In the genomic region with DNA sequence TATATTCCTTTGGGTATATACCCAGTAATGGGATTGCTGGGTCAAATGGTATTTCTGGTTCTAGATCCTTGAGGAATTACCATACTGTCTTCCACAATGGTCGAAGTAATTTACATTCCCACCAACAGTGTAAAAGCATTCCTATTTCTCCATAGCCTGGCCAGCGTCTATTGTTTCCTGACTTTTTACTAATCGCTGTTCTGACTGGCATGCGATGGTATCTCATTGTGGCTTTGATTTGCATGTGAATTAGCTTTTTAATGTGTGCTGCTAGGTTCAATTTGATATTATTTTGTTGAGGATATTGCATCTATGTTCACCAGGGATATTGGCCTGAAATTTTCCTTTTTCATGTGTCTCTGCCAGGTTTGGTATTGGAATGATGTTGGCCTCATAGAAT, we compare ENCODE assay signal across 19 cellular contexts.
DNase-seq lines count a peak whose midpoint lies in the region; ATAC-seq, FAIRE-seq and TF ChIP-seq lines count a peak whose summit lies in the region.
"Had no signal": no experiment of that assay in that cellular context is flagged by ENCODE, and none has a peak within 500 bp of the region (broad histone marks: within the 10 kb centered on the region; RNA-seq: fewer than 3 reads in every experiment).

No MANE protein-coding gene starts in this region.

- intact Hi-C loops in HepG2 (cut with micrococcal nuclease; ENCODE audit: unreplicated experiment) = no loop called here
- intact Hi-C loops in activated T-helper 2 cell treated with anti-CD3 and anti-CD28 coated beads, Interferon-gamma antibody, Interleukin-2, Interleukin-4, amounts not matched to agents 10 μg/mL and 5 μg/mL and 100 μg/mL, durations not matched to agents 14 hours and 24 hours and 36 hours (cut with micrococcal nuclease) = no loop called here

- H2AK5ac ChIP-seq in H1 (ENCODE audit: low read depth, low read length) = no peak overlapping the region

- no peak overlapping the region for H3K27ac Mint-ChIP-seq in activated T-helper 2 cell treated with anti-CD3 and anti-CD28 coated beads, Interferon-gamma antibody, Interleukin-2, Interleukin-4, amounts not matched to agents 10 μg/mL and 5 μg/mL and 100 μg/mL, durations not matched to agents 14 hours and 24 hours and 36 hours
- H3K27ac Mint-ChIP-seq: CD4-positive, alpha-beta memory T cell had no signal

- H3K27me3 ChIP-seq in HUES48 (ENCODE audit: control insufficient read depth, insufficient read depth, low read length) (no peaks in the 10 kb centered on the region), NT2/D1 (ENCODE audit: insufficient read depth, insufficient read length) (no peaks in the 10 kb centered on the region), H1 (replicated peaks in 1 of 4; ENCODE audit: control insufficient read depth in 3 of 4, extremely low read depth in 1 of 4, insufficient read depth in 3 of 4, low read length in 3 of 4) (no peaks in the 10 kb centered on the region), HepG2 (ENCODE audit: control insufficient read depth in 1 of 2, insufficient read depth in 2 of 2, low read length in 2 of 2) (no peaks in the 10 kb centered on the region)

- H2AFZ ChIP-seq in H1 (ENCODE audit: low read length) = no peak overlapping the region
- no peak overlapping the region for H2AFZ ChIP-seq in HepG2 (ENCODE audit: low read length)
- H2AFZ ChIP-seq: GM23248 had no signal

- no peaks in the 10 kb centered on the region for H3K36me3 Mint-ChIP-seq in activated T-helper 2 cell treated with anti-CD3 and anti-CD28 coated beads, Interferon-gamma antibody, Interleukin-2, Interleukin-4, amounts not matched to agents 10 μg/mL and 5 μg/mL and 100 μg/mL, durations not matched to agents 14 hours and 24 hours and 36 hours (ENCODE audit: low read depth)

- H3K4ac ChIP-seq in H1 (replicated peaks; ENCODE audit: insufficient read length, low read depth, low read length) = no peak overlapping the region

- TF ChIP-seq EP300 in H1 (IDR thresholded peaks at IDR 0.05; ENCODE audit: borderline replicate concordance in 1 of 2, low read depth in 2 of 2, low read length in 2 of 2) (no peak), HepG2 (IDR thresholded peaks at IDR 0.05; ENCODE audit: low read depth in 2 of 2, low read length in 2 of 2) (no peak), HepG2 (CRISPR knock-in tag; IDR thresholded peaks at IDR 0.05; ENCODE audit: borderline replicate concordance) (no peak)

- H3K4me3 Mint-ChIP-seq in activated T-helper 2 cell treated with anti-CD3 and anti-CD28 coated beads, Interferon-gamma antibody, Interleukin-2, Interleukin-4, amounts not matched to agents 10 μg/mL and 5 μg/mL and 100 μg/mL, durations not matched to agents 14 hours and 24 hours and 36 hours (ENCODE audit: low read depth) = no peak overlapping the region
- H3K4me3 Mint-ChIP-seq: CD4-positive, alpha-beta memory T cell had no signal

- peaks cover 5% of the 10 kb centered on the region; the same call in 1 of the 2 replicates for H3K4me1 ChIP-seq in HUES48 (ENCODE audit: control insufficient read depth, insufficient read depth, low read length)
- H3K4me1 ChIP-seq in NT2/D1 (ENCODE audit: insufficient read depth, insufficient read length) = no peaks in the 10 kb centered on the region
- no peaks in the 10 kb centered on the region for H3K4me1 ChIP-seq in H1 (replicated peaks in 1 of 4; ENCODE audit: control insufficient read depth in 3 of 4, insufficient read depth in 4 of 4, low read length in 3 of 4)
- H3K4me1 ChIP-seq in HepG2 (ENCODE audit: insufficient read depth, low read length) = no peaks in the 10 kb centered on the region

- POLR2A ChIA-PET in H1 (lab: Charles Lee; ENCODE audit: partially characterized antibody) = no interaction called here
- POLR2A ChIA-PET in HepG2 (lab: Yijun Ruan, JAX) = no interaction called here

- H3K27ac ChIP-seq in HUES48 (ENCODE audit: low read depth, low read length) (peak overlapping the region; percentile 29), H1 (ENCODE audit: low read depth, low read length) (no peak overlapping the region), HepG2 (ENCODE audit: extremely low read length, insufficient read depth, low read length) (no peak overlapping the region)
- H3K27ac ChIP-seq: GM23248 had no signal

- H2BK15ac ChIP-seq in H1 (ENCODE audit: low read length) = no peak overlapping the region

- H3K79me2 ChIP-seq in H1 (ENCODE audit: control insufficient read depth in 1 of 2, insufficient read depth in 2 of 2, low read length in 2 of 2) (no peaks in the 10 kb centered on the region), HepG2 (ENCODE audit: insufficient read depth, low read length) (no peaks in the 10 kb centered on the region)

- no peak overlapping the region for H3K14ac ChIP-seq in H1 (ENCODE audit: insufficient read length)

- no peak overlapping the region for H4K91ac ChIP-seq in H1 (replicated peaks; ENCODE audit: insufficient read length, low read length)

- no peak overlapping the region for H3K23ac ChIP-seq in H1 (ENCODE audit: insufficient read length)

- no peak overlapping the region for H2BK12ac ChIP-seq in H1 (ENCODE audit: low read depth, low read length)

- no peaks in the 10 kb centered on the region for H3K4me1 Mint-ChIP-seq in activated T-helper 2 cell treated with anti-CD3 and anti-CD28 coated beads, Interferon-gamma antibody, Interleukin-2, Interleukin-4, amounts not matched to agents 10 μg/mL and 5 μg/mL and 100 μg/mL, durations not matched to agents 14 hours and 24 hours and 36 hours (ENCODE audit: low read depth)
- H3K4me1 Mint-ChIP-seq: CD4-positive, alpha-beta memory T cell had no signal

- no peak overlapping the region for H3K18ac ChIP-seq in H1 (ENCODE audit: extremely low read depth, low read length)

- no peak for TF ChIP-seq CTCF in H1 (IDR thresholded peaks at IDR 0.05; ENCODE audit: control extremely low read depth in 1 of 3, insufficient read depth in 1 of 3, low read depth in 1 of 3, low read length in 3 of 3)
- no peak for TF ChIP-seq CTCF in HepG2 (CRISPR knock-in tag; IDR thresholded peaks at IDR 0.05)

- no peak overlapping the region for H2BK120ac ChIP-seq in H1 (replicated peaks; ENCODE audit: low read depth, low read length)

- DNase-seq in NT2/D1 (ENCODE audit: low read depth, low spot score) (peak; percentile 9), H1 (ENCODE audit: low read depth in 1 of 2, low spot score in 2 of 2) (no peak), SIG-M5 treated with dmso at 0.1 percent for 504 hours (lab: John Stamatoyannopoulos, UW; ENCODE audit: unreplicated experiment) (no peak), HepG2 (ENCODE audit: low spot score) (no peak)
- no peak for DNase-seq in activated CD4-positive, CD25-positive, alpha-beta regulatory T cell treated with anti-CD3 and anti-CD28 coated beads, Interleukin-2, amount 50 U/mL, for 72 hours
- no peak for DNase-seq in activated T-helper 2 cell treated with anti-CD3 and anti-CD28 coated beads, Interferon-gamma antibody, Interleukin-2, Interleukin-4, amounts not matched to agents 10 μg/mL and 5 μg/mL and 100 μg/mL, durations not matched to agents 14 hours and 24 hours and 36 hours (ENCODE audit: low spot score)
- DNase-seq: C1 segment of cervical spinal cord; Calu3; CD4-positive, alpha-beta memory T cell; COR-L47; DMS53; DMS79 treated with DMSO at 0.1 percent for 48 hours; GF-D8; GM23248; HCEC 1CT had no signal

- no peak overlapping the region for H3K56ac ChIP-seq in H1 (replicated peaks; ENCODE audit: insufficient read length, low read depth, low read length)

- H4K20me1 ChIP-seq in H1 (replicated peaks in 1 of 2; ENCODE audit: control insufficient read depth in 1 of 2, insufficient read depth in 2 of 2, low read length in 2 of 2) (no peaks in the 10 kb centered on the region), HepG2 (ENCODE audit: insufficient read depth, low read length) (no peaks in the 10 kb centered on the region)

- H2BK5ac ChIP-seq in H1 (ENCODE audit: low read depth, low read length) = no peak overlapping the region

- in situ Hi-C loops in HepG2 (cut with HindIII; ENCODE audit: extremely low pct_ligation_motif_present, low pct_unique_long_range_greater_than_20kb) = no loop called here

- H3K79me1 ChIP-seq in H1 (ENCODE audit: low read depth, low read length) = no peaks in the 10 kb centered on the region

- no TSS peak for BruUV-seq in HepG2 (replicated peaks; lab: Mats Ljungman, UMichigan)

- WGBS in H1 (ENCODE audit: extremely low coverage in 1 of 2, insufficient coverage in 1 of 2, insufficient read length in 1 of 2, insufficient replicate concordance in 2 of 2, low coverage in 1 of 2, low lambda C conversion rate in 2 of 2, missing lambda C conversion rate in 1 of 2), 2 experiments = 81% methylated on average over 4 of the region's 4 CpGs; no CpG with 5 or more reads in 1 of the 2 experiments
- 47% methylated on average over 4 of the region's 4 CpGs for WGBS in HepG2 (ENCODE audit: low lambda C conversion rate)

- H3K9me3 Mint-ChIP-seq in activated T-helper 2 cell treated with anti-CD3 and anti-CD28 coated beads, Interferon-gamma antibody, Interleukin-2, Interleukin-4, amounts not matched to agents 10 μg/mL and 5 μg/mL and 100 μg/mL, durations not matched to agents 14 hours and 24 hours and 36 hours = no peaks in the 10 kb centered on the region

- CTCF ChIA-PET in H1 (lab: Charles Lee; ENCODE audit: partially characterized antibody) = no interaction called here
- CTCF ChIA-PET in HepG2 (lab: Yijun Ruan, JAX; ENCODE audit: low intra/inter-chr PET ratio, low total read pairs) = no interaction called here

- FAIRE-seq in H1 (lab: Jason Lieb, UNC) = no peak
- FAIRE-seq in HepG2 (lab: Jason Lieb, UNC) = no peak
- FAIRE-seq: GM12891, GM18507, GM19239 had no signal

- H3K23me2 ChIP-seq in H1 (ENCODE audit: low read depth, low read length) = no peaks in the 10 kb centered on the region

- no peak overlapping the region for H4K8ac ChIP-seq in H1 (ENCODE audit: extremely low read depth, insufficient read depth, low read length)

- no peak overlapping the region for H3K4me2 ChIP-seq in H1 (ENCODE audit: insufficient read depth in 1 of 2, low read depth in 2 of 2, low read length in 2 of 2)
- no peak overlapping the region for H3K4me2 ChIP-seq in HepG2 (ENCODE audit: low read depth, low read length)

- no peak for TF ChIP-seq RAD21 in H1 (IDR thresholded peaks at IDR 0.05 in 1 of 2, conservative IDR thresholded peaks at IDR 0.05 in 1 of 2; ENCODE audit: low read depth in 2 of 2, low read length in 2 of 2)
- no peak for TF ChIP-seq RAD21 in HepG2 (CRISPR knock-in tag; IDR thresholded peaks at IDR 0.05)

- no peak overlapping the region for H3K4me3 ChIP-seq in HUES48 (ENCODE audit: low read depth, low read length)
- H3K4me3 ChIP-seq in NT2/D1 (ENCODE audit: insufficient read length, low read depth) = no peak overlapping the region
- H3K4me3 ChIP-seq in H1 (ENCODE audit: extremely low read depth in 1 of 4, insufficient read depth in 2 of 4, low read depth in 3 of 4, low read length in 4 of 4) = no peak overlapping the region
- no peak overlapping the region for H3K4me3 ChIP-seq in HepG2 (replicated peaks in 1 of 3; ENCODE audit: insufficient read depth in 1 of 3, low read depth in 2 of 3, low read length in 3 of 3)
- H3K4me3 ChIP-seq: GM23248 had no signal

- H3K27me3 Mint-ChIP-seq in activated T-helper 2 cell treated with anti-CD3 and anti-CD28 coated beads, Interferon-gamma antibody, Interleukin-2, Interleukin-4, amounts not matched to agents 10 μg/mL and 5 μg/mL and 100 μg/mL, durations not matched to agents 14 hours and 24 hours and 36 hours (ENCODE audit: low read depth) = no peaks in the 10 kb centered on the region

- no peak overlapping the region for H4K5ac ChIP-seq in H1 (ENCODE audit: insufficient read length, low read depth, low read length)

- H3K36me3 ChIP-seq in HUES48 (ENCODE audit: control insufficient read depth, insufficient read depth, low read length) (no peaks in the 10 kb centered on the region), NT2/D1 (ENCODE audit: insufficient read depth, insufficient read length, low read length) (no peaks in the 10 kb centered on the region), H1 (ENCODE audit: control insufficient read depth in 2 of 4, insufficient read depth in 4 of 4, low read length in 3 of 4) (no peaks in the 10 kb centered on the region), HepG2 (replicated peaks in 1 of 2; ENCODE audit: control insufficient read depth in 1 of 2, insufficient read depth in 2 of 2, low read length in 2 of 2) (no peaks in the 10 kb centered on the region)

- no peak for ATAC-seq in HepG2

- H3K9me3 ChIP-seq in HUES48 (ENCODE audit: control insufficient read depth, insufficient read depth, low read length) (no peaks in the 10 kb centered on the region), NT2/D1 (ENCODE audit: insufficient read depth, low read length) (no peaks in the 10 kb centered on the region), H1 (ENCODE audit: insufficient read depth in 2 of 2, low read depth in 1 of 2, low read length in 1 of 2) (no peaks in the 10 kb centered on the region), HepG2 (ENCODE audit: low read length) (no peaks in the 10 kb centered on the region)

- H3K9ac ChIP-seq in HUES48 (ENCODE audit: low read depth, low read length) (no peak overlapping the region), NT2/D1 (ENCODE audit: insufficient read length, low read depth) (no peak overlapping the region), H1 (replicated peaks in 1 of 4; ENCODE audit: extremely low read depth in 1 of 4, low read depth in 3 of 4, low read length in 3 of 4) (no peak overlapping the region), HepG2 (ENCODE audit: insufficient read depth, low read depth, low read length) (no peak overlapping the region)
- H3K9ac ChIP-seq: GM23248 had no signal

- H2BK20ac ChIP-seq in H1 (ENCODE audit: low read length) = no peak overlapping the region

- TF ChIP-seq POLR2A in H1 (IDR thresholded peaks at IDR 0.05; ENCODE audit: control extremely low read depth in 1 of 2, low read depth in 2 of 2, low read length in 2 of 2) = no peak
- no peak for TF ChIP-seq POLR2A in HepG2 (IDR thresholded peaks at IDR 0.05; ENCODE audit: insufficient read depth in 1 of 2, low read depth in 2 of 2, low read length in 2 of 2)
